9 cellular contexts compared by ENCODE assay signal in genomic region chr6:150891886-150892485, GRCh38. TPM values are rescaled to one million over a fixed set of nuclear protein-coding genes. Genes with fewer than 3 reads are reported as not detected.
A peak's percentile ranks its signal among the peaks of the same experiment; 100 is the strongest.
DNase-seq lines count a peak whose midpoint lies in the region; ATAC-seq, FAIRE-seq and TF ChIP-seq lines count a peak whose summit lies in the region.
"Had no signal": no experiment of that assay in that cellular context is flagged by ENCODE, and none has a peak within 500 bp of the region (broad histone marks: within the 10 kb centered on the region; RNA-seq: fewer than 3 reads in every experiment).

No MANE protein-coding gene starts in this region.

- no peak overlapping the region for H3K27ac Mint-ChIP-seq in activated CD4-positive, alpha-beta T cell treated with anti-CD3 and anti-CD28 coated beads, Interleukin-2, amount 10 ng/mL, durations not matched to agents 7 days and 5 days

- ATAC-seq in HG02981 (IDR thresholded peaks at IDR 0.05; ENCODE audit: unreplicated experiment) (peak; percentile 46), lung (ENCODE audit: insufficient read depth, low FRiP score) (peak; percentile 53), GM21447 (IDR thresholded peaks at IDR 0.05; ENCODE audit: unreplicated experiment) (no peak)

- intact Hi-C loops in dorsolateral prefrontal cortex (cut with DNase I), result loop anchor here (1.0 to 10.0 kb wide), 5 partner anchors 123 to 445 kb away; no protein-coding TSS in a partner anchor

- H3K36me3 ChIP-seq in lung (ENCODE audit: control insufficient read depth in 2 of 2, insufficient read depth in 2 of 2, low read length in 2 of 2), result peaks cover 4 to 5% of the 10 kb centered on the region in 2 donors

- H3K36me3 Mint-ChIP-seq in activated CD4-positive, alpha-beta T cell treated with anti-CD3 and anti-CD28 coated beads, Interleukin-2, amount 10 ng/mL, durations not matched to agents 7 days and 5 days (ENCODE audit: low read depth), result peaks cover 23% of the 10 kb centered on the region

- 27 to 37% methylated on average over 7 of the region's 7 CpGs for WGBS in lung, 2 donors

- H3K4me3 ChIP-seq in dorsolateral prefrontal cortex, result no peak overlapping the region
- H3K4me3 ChIP-seq in lung, result no peak overlapping the region

- H3K27ac ChIP-seq in dorsolateral prefrontal cortex (peak overlapping the region in 4 of 59 donors; percentile 3 to 86 (median 16)), lung (ENCODE audit: low read depth in 1 of 2, low read length in 1 of 2) (no peak overlapping the region)

- DNase-seq in NCI-H345 treated with DMSO at 0.1 percent for 48 hours (lab: John Stamatoyannopoulos, UW; ENCODE audit: unreplicated experiment), result peak; percentile 81
- peak; percentile 75 for DNase-seq in activated CD4-positive, alpha-beta T cell treated with anti-CD3 and anti-CD28 coated beads, Interleukin-2, amount 10 ng/mL, durations not matched to agents 7 days and 5 days
- peak; percentile 31 to 90 (median 73) for DNase-seq in dorsolateral prefrontal cortex
- peak; percentile 58 for DNase-seq in lung (ENCODE audit: low spot score)
- DNase-seq in stimulated activated CD8-positive, alpha-beta memory T cell treated with anti-CD3 and anti-CD28 coated beads, Interleukin-15, amount 100 ng/mL, for 4 hours (ENCODE audit: low read depth in 2 of 2), result peak; percentile 10 to 16

- CTCF ChIA-PET in activated CD4-positive, alpha-beta T cell treated with anti-CD3 and anti-CD28 coated beads, Interleukin-2, amount 10 ng/mL, durations not matched to agents 7 days and 5 days (lab: Charles Lee), result interaction anchor here (0.6 to 6.2 kb wide), 17 partner anchors 9 to 465 kb away, joined by 3 to 64 read pairs (median 4); no protein-coding TSS in a partner anchor

- H3K27me3 Mint-ChIP-seq in activated CD4-positive, alpha-beta T cell treated with anti-CD3 and anti-CD28 coated beads, Interleukin-2, amount 10 ng/mL, durations not matched to agents 7 days and 5 days, result no peaks in the 10 kb centered on the region

- TF ChIP-seq CTCF in dorsolateral prefrontal cortex (IDR thresholded peaks at IDR 0.05 in 54 of 56, conservative IDR thresholded peaks at IDR 0.05 in 2 of 56; ENCODE audit: low read depth in 1 of 56, partially characterized antibody in 56 of 56), result peak; percentile 71 to 97 (median 91)
- peak; percentile 92 for TF ChIP-seq CTCF in lung (IDR thresholded peaks at IDR 0.05; ENCODE audit: control extremely low read depth, extremely low read depth)

- FAIRE-seq in G401.6 (lab: Jason Lieb, UNC), result peak; percentile 87
- FAIRE-seq: frontal cortex had no signal

- no peaks in the 10 kb centered on the region for H3K9me3 Mint-ChIP-seq in activated CD4-positive, alpha-beta T cell treated with anti-CD3 and anti-CD28 coated beads, Interleukin-2, amount 10 ng/mL, durations not matched to agents 7 days and 5 days

- no peak overlapping the region for H3K4me3 Mint-ChIP-seq in activated CD4-positive, alpha-beta T cell treated with anti-CD3 and anti-CD28 coated beads, Interleukin-2, amount 10 ng/mL, durations not matched to agents 7 days and 5 days

- POLR2A ChIA-PET in activated CD4-positive, alpha-beta T cell treated with anti-CD3 and anti-CD28 coated beads, Interleukin-2, amount 10 ng/mL, durations not matched to agents 7 days and 5 days (lab: Charles Lee), result no interaction called here

- H3K27me3 ChIP-seq in dorsolateral prefrontal cortex, result no peaks in the 10 kb centered on the region
- H3K27me3 ChIP-seq in lung (ENCODE audit: control insufficient read depth, insufficient read depth), result no peaks in the 10 kb centered on the region

- H3K4me1 ChIP-seq in lung (ENCODE audit: control insufficient read depth in 2 of 2, insufficient read depth in 2 of 2, low read length in 2 of 2), result peaks cover 0 to 5% of the 10 kb centered on the region in 2 donors

- H3K4me1 Mint-ChIP-seq in activated CD4-positive, alpha-beta T cell treated with anti-CD3 and anti-CD28 coated beads, Interleukin-2, amount 10 ng/mL, durations not matched to agents 7 days and 5 days, result peaks cover 30% of the 10 kb centered on the region

- no peaks in the 10 kb centered on the region for H3K9me3 ChIP-seq in lung (ENCODE audit: control insufficient read depth in 2 of 2, insufficient read depth in 1 of 2, low read length in 1 of 2)

RNA-seq across cellular contexts. Expression of gene MTHFD1L, which starts 26.5 kb away (rescaled TPM):
- 10 to 100 TPM; 34.9 to 40.6 TPM for total RNA-seq in activated CD4-positive, alpha-beta T cell treated with anti-CD3 and anti-CD28 coated beads, Interleukin-2, amount 10 ng/mL, durations not matched to agents 7 days and 5 days
- total RNA-seq in dorsolateral prefrontal cortex (10 to 100 TPM; 13.5 to 41.0 (median 24.9) TPM), lung (10 to 100 TPM in 1 of 2 donors, 1 to 10 TPM in 1; 8.8 to 34.9 TPM)
- polyA plus RNA-seq in lung, result 10 to 100 TPM in 1 of 2 donors, 1 to 10 TPM in 1; 7.6 to 13.1 TPM

Comparison
In these comparisons a context has a peak if more than half of its experiments do, and no peak if none do; other contexts are left out.
1. DNase-seq: peak in every context shown above with its lines; median percentile 81 in NCI-H345 treated with DMSO at 0.1 percent for 48 hours; 75 in activated CD4-positive, alpha-beta T cell treated with anti-CD3 and anti-CD28 coated beads, Interleukin-2, amount 10 ng/mL, durations not matched to agents 7 days and 5 days; 73 in dorsolateral prefrontal cortex; 58 in lung; 13 in stimulated activated CD8-positive, alpha-beta memory T cell treated with anti-CD3 and anti-CD28 coated beads, Interleukin-15, amount 100 ng/mL, for 4 hours.